ENCODE assay signal across 21 cellular contexts in the genomic region with DNA sequence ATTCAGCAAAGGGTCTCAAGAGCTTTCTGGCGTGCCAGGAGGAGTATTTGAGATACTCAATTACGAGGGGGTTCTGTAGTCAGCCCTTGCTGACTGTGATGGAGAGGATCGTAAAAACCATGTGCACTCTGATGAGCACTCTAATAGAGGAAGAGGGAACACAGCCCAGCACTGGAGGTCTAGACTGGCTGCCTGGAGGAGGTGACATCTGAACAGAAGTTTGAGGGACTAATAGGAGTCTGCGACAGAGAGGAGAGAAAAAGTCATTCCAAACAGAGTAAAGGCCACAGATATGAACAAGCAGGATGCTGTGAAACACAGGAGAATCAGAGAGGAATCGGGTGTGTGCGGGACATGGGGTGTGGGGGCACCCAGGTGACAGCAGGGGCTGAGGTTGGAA.
DNase-seq lines count a peak whose midpoint lies in the region; ATAC-seq, FAIRE-seq and TF ChIP-seq lines count a peak whose summit lies in the region.
"Had no signal": no experiment of that assay in that cellular context is flagged by ENCODE, and none has a peak within 500 bp of the region (broad histone marks: within the 10 kb centered on the region; RNA-seq: fewer than 3 reads in every experiment).

No MANE protein-coding gene starts in this region.

- POLR2A ChIA-PET in HEK293 (lab: Yijun Ruan, JAX), result no interaction called here

- no peaks in the 10 kb centered on the region for H3K79me2 ChIP-seq in keratinocyte (ENCODE audit: control insufficient read depth, insufficient read depth, low read length)

- H3K4me3 ChIP-seq in HEK293 (ENCODE audit: low read depth, low read length) (no peak overlapping the region), keratinocyte (ENCODE audit: control insufficient read depth in 2 of 3, extremely low read depth in 1 of 3, insufficient read depth in 2 of 3, low read depth in 1 of 3, low read length in 3 of 3) (no peak overlapping the region)

- H3K27me3 ChIP-seq in keratinocyte (ENCODE audit: control insufficient read depth, extremely low read depth, insufficient read depth, low read length), result no peaks in the 10 kb centered on the region

- TF ChIP-seq CTCF in HEK293 (tag by site-specific recombination; IDR thresholded peaks at IDR 0.05) (no peak), keratinocyte (optimal IDR thresholded peaks at IDR 0.05 in 1 of 3, IDR thresholded peaks at IDR 0.05 in 1 of 3, conservative IDR thresholded peaks at IDR 0.05 in 1 of 3; ENCODE audit: extremely low read depth in 1 of 3, insufficient read depth in 2 of 3, low read length in 3 of 3) (no peak)

- dilution Hi-C loops in keratinocyte (cut with MboI; ENCODE audit: extremely low pct_ligation_motif_present, low sequenced_read_pairs), result no loop called here

- no peak for ATAC-seq in GM18861 (IDR thresholded peaks at IDR 0.05; ENCODE audit: unreplicated experiment)

- peaks cover 0 to 23% of the 10 kb centered on the region in 2 experiments; a peak in 2 of 3 replicates for H3K36me3 ChIP-seq in HEK293 (ENCODE audit: control insufficient read depth in 2 of 2, insufficient read depth in 1 of 2, low read length in 2 of 2)
- peaks cover under 1 to 3% of the 10 kb centered on the region in 2 experiments for H3K36me3 ChIP-seq in keratinocyte (ENCODE audit: control insufficient read depth in 2 of 2, extremely low read depth in 1 of 2, insufficient read depth in 2 of 2, low read length in 2 of 2)

- H2AFZ ChIP-seq in keratinocyte (ENCODE audit: control insufficient read depth, low read length), result no peak overlapping the region

- no peak overlapping the region for H3K9ac ChIP-seq in keratinocyte (ENCODE audit: control insufficient read depth, extremely low read depth, insufficient read depth, low read length)

- peaks cover 2% of the 10 kb centered on the region; the same call in 1 of the 2 replicates for H3K4me1 ChIP-seq in HEK293 (ENCODE audit: control insufficient read depth, insufficient read depth, low read length)
- peaks cover 17% of the 10 kb centered on the region for H3K4me1 ChIP-seq in keratinocyte (ENCODE audit: control insufficient read depth, extremely low read depth, insufficient read depth, low read length)

- no peak for FAIRE-seq in keratinocyte (lab: Jason Lieb, UNC)
- FAIRE-seq: GM12892, GM18507, H1, RCC 7860 had no signal

- no peak overlapping the region for H3K4me2 ChIP-seq in keratinocyte (ENCODE audit: control insufficient read depth, extremely low read depth, insufficient read depth, low read depth, low read length)

- H3K9me3 ChIP-seq in HEK293 (ENCODE audit: control insufficient read depth, insufficient read depth, low read depth, low read length) (no peaks in the 10 kb centered on the region), keratinocyte (ENCODE audit: control insufficient read depth, low read depth, low read length) (no peaks in the 10 kb centered on the region)

- no peaks in the 10 kb centered on the region for H4K20me1 ChIP-seq in keratinocyte (ENCODE audit: control insufficient read depth, extremely low read depth, insufficient read depth, low read length)

- H3K27ac ChIP-seq in HEK293 (ENCODE audit: extremely low read depth, low read depth, low read length) (no peak overlapping the region), keratinocyte (ENCODE audit: control insufficient read depth, insufficient read depth, low read length) (peak overlapping the region; percentile 13), substantia nigra (ENCODE audit: low read depth, low read length, poor library complexity, severe bottlenecking) (peak overlapping the region; percentile 49)
- H3K27ac ChIP-seq: 22Rv1 had no signal

- CTCF ChIA-PET in HEK293 (lab: Yijun Ruan, JAX), result interaction anchor here (0.7 to 5.5 kb wide), 4 partner anchors 10 to 243 kb away, joined by 3 to 51 read pairs (median 5); no protein-coding TSS in a partner anchor

- H3K9me1 ChIP-seq in keratinocyte (ENCODE audit: control insufficient read depth, extremely low read depth, insufficient read depth, low read length), result no peaks in the 10 kb centered on the region

- DNase-seq in DMS79 treated with DMSO at 0.1 percent for 48 hours (lab: John Stamatoyannopoulos, UW) (peak; percentile 3), DMS79 (lab: John Stamatoyannopoulos, UW) (no peak), keratinocyte (ENCODE audit: low read depth, low spot score) (no peak), substantia nigra (lab: John Stamatoyannopoulos, UW) (no peak), NCI-H1105 (lab: John Stamatoyannopoulos, UW) (no peak)
- DNase-seq in stimulated activated CD8-positive, alpha-beta memory T cell treated with anti-CD3 and anti-CD28 coated beads, Interleukin-4, amount 100 ng/mL, for 48 hours, result no peak
- DNase-seq: CD4-positive, alpha-beta T cell; DMS153; NCI-H1048; NCI-H146; NCI-H2029 treated with DMSO at 0.1 percent for 48 hours; NCI-H510A; NCI-H748 treated with DMSO at 0.1 percent for 48 hours; Right ventricle myocardium superior had no signal

TF ChIP-seq in HEK293, 187 proteins besides CTCF, POLR2A, EP300 and RAD21:
- TF ChIP-seq ZBTB7A (tag by site-specific recombination; IDR thresholded peaks at IDR 0.05; ENCODE audit: low read depth) (no peak), ZFP3 (tag by site-specific recombination; IDR thresholded peaks at IDR 0.05; ENCODE audit: low read depth) (peak; percentile 62; the same call in 1 of the 2 replicates)
